Comparison of ENCODE assay signal across 23 cellular contexts in genomic region chr12:82873309-82873708, GRCh38.
"Had no signal": no experiment of that assay in that cellular context is flagged by ENCODE, and none has a peak within 500 bp of the region (broad histone marks: within the 10 kb centered on the region; RNA-seq: fewer than 3 reads in every experiment).

No MANE protein-coding gene starts in this region.

- H3K9me3 ChIP-seq: colonic mucosa, heart left ventricle, neutrophil, right atrium auricular region, sigmoid colon, thoracic aorta, transverse colon had no signal

- H3K27ac Mint-ChIP-seq: naive B cell; stimulated activated naive B cell treated with anti-CD40 and anti-IgM and Interleukin-4, amounts not matched to agents 10 μg/mL and 1 μg/mL and 100 μg/mL, for 72 hours; stimulated activated naive CD8-positive, alpha-beta T cell treated with anti-CD3 and anti-CD28 coated beads, Interleukin-15, amount 100 ng/mL, for 72 hours had no signal

- H3K9me3 Mint-ChIP-seq: naive B cell; nephron; stimulated activated naive B cell treated with anti-CD40 and anti-IgM and Interleukin-4, amounts not matched to agents 10 μg/mL and 1 μg/mL and 100 μg/mL, for 72 hours; stimulated activated naive CD8-positive, alpha-beta T cell treated with anti-CD3 and anti-CD28 coated beads, Interleukin-15, amount 100 ng/mL, for 72 hours had no signal

- H3K4me1 Mint-ChIP-seq: naive B cell; stimulated activated naive CD8-positive, alpha-beta T cell treated with anti-CD3 and anti-CD28 coated beads, Interleukin-15, amount 100 ng/mL, for 72 hours had no signal

- H3K27me3 Mint-ChIP-seq: naive B cell; stimulated activated naive B cell treated with anti-CD40 and anti-IgM and Interleukin-4, amounts not matched to agents 10 μg/mL and 1 μg/mL and 100 μg/mL, for 72 hours; stimulated activated naive CD8-positive, alpha-beta T cell treated with anti-CD3 and anti-CD28 coated beads, Interleukin-15, amount 100 ng/mL, for 72 hours had no signal

- H3K4me1 ChIP-seq: colonic mucosa, right atrium auricular region had no signal

- H3K4me3 Mint-ChIP-seq: naive B cell; nephron; stimulated activated naive B cell treated with anti-CD40 and anti-IgM and Interleukin-4, amounts not matched to agents 10 μg/mL and 1 μg/mL and 100 μg/mL, for 72 hours; stimulated activated naive CD8-positive, alpha-beta T cell treated with anti-CD3 and anti-CD28 coated beads, Interleukin-15, amount 100 ng/mL, for 72 hours had no signal

- H3K4me3 ChIP-seq: colonic mucosa, heart left ventricle, lung, right atrium auricular region, sigmoid colon, skin epidermis, thoracic aorta, transverse colon had no signal

- H3K36me3 ChIP-seq: colonic mucosa, heart left ventricle, neutrophil, right atrium auricular region, sigmoid colon, thoracic aorta, transverse colon had no signal

- H3K27ac ChIP-seq: colonic mucosa, heart left ventricle, neutrophil, right atrium auricular region, sigmoid colon, skin epidermis, thoracic aorta, transverse colon had no signal

- DNase-seq: colonic mucosa; dermis blood vessel endothelial cell; effector CD8-positive, alpha-beta T cell; foreskin melanocyte; heart left ventricle; hippocampal formation; left colon; left ventricle myocardium superior; mesenchymal stem cell; naive B cell; posterior cingulate gyrus; sigmoid colon; stimulated activated CD4-positive, alpha-beta T cell treated with anti-CD3 and anti-CD28 coated beads, Interleukin-2, amount 100 ng/mL, for 24 hours; stimulated activated CD4-positive, alpha-beta T cell treated with anti-CD3 and anti-CD28 coated beads, Interleukin-4, amount 100 ng/mL, for 4 hours; stimulated activated naive B cell treated with anti-CD40 and anti-IgM and Interleukin-4, amounts not matched to agents 10 μg/mL and 1 μg/mL and 100 μg/mL, for 72 hours; stimulated activated naive CD8-positive, alpha-beta T cell treated with anti-CD3 and anti-CD28 coated beads, Interleukin-15, amount 100 ng/mL, for 72 hours; transverse colon had no signal

- ATAC-seq: heart left ventricle; left colon; left ventricle myocardium superior; stimulated activated naive B cell treated with anti-CD40 and anti-IgM and Interleukin-4, amounts not matched to agents 10 μg/mL and 1 μg/mL and 100 μg/mL, for 72 hours; stimulated activated naive CD8-positive, alpha-beta T cell treated with anti-CD3 and anti-CD28 coated beads, Interleukin-15, amount 100 ng/mL, for 72 hours had no signal

- H3K36me3 Mint-ChIP-seq: naive B cell; stimulated activated naive B cell treated with anti-CD40 and anti-IgM and Interleukin-4, amounts not matched to agents 10 μg/mL and 1 μg/mL and 100 μg/mL, for 72 hours had no signal

- H3K27me3 ChIP-seq: colonic mucosa, heart left ventricle, neutrophil, right atrium auricular region, sigmoid colon, transverse colon had no signal
